Comparison of ENCODE assay signal across 8 cellular contexts in the genomic region with DNA sequence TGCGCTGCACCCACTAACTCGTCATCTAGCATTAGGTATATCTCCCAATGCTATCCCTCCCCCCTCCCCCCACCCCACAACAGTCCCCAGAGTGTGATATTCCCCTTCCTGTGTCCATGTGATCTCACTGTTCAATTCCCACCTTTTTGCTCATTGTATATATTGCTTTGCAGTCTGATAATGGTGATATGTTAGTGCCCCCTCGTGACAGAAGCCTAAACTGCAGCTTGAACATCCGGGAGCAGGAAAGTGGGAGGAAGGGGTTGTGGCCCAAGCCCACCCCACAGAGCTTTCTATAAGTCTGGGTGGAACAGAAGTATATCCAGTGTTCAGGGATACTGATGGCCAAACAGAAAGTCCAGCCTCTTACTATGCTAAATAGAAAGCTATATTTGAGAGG. TPM values are rescaled to one million over a fixed set of nuclear protein-coding genes. Genes with fewer than 3 reads are reported as not detected.
A peak's percentile ranks its signal among the peaks of the same experiment; 100 is the strongest.
DNase-seq lines count a peak whose midpoint lies in the region; ATAC-seq and TF ChIP-seq lines count a peak whose summit lies in the region.
"Not testable (repeated sequence)": the region's sequence is repeated elsewhere in the genome, so short reads cannot be mapped to it uniquely, and the experiment has no call there.

No MANE protein-coding gene starts in this region.

- not testable (repeated sequence) for H2BK5ac ChIP-seq in IMR-90 (ENCODE audit: low read depth, low read length, poor library complexity, severe bottlenecking); neuronal stem cell (ENCODE audit: low read length)

- TF ChIP-seq CTCF in DOHH2 (IDR thresholded peaks at IDR 0.05; ENCODE audit: low read depth, low read length, poor library complexity, severe bottlenecking) (peak; percentile 40), IMR-90 (conservative IDR thresholded peaks at IDR 0.05; ENCODE audit: low read depth, low read length) (peak; percentile 51), body of pancreas (IDR thresholded peaks at IDR 0.05) (peak in 6 of 7 experiments; percentile 8 to 50 (median 32)), cardiac muscle cell (IDR thresholded peaks at IDR 0.05; ENCODE audit: low read depth, low read length) (peak; percentile 48), type B pancreatic cell (conservative IDR thresholded peaks at IDR 0.05) (peak; percentile 68)

- H3K27ac ChIP-seq in DOHH2 (ENCODE audit: low read depth, low read length); IMR-90 (ENCODE audit: insufficient read depth, low read length); body of pancreas; cardiac muscle cell; neuronal stem cell (replicated peaks; ENCODE audit: low read length): not testable (repeated sequence)

- not testable (repeated sequence) for H3K9me1 ChIP-seq in IMR-90 (ENCODE audit: insufficient read depth, low read length)

- not testable (repeated sequence) for H3F3A ChIP-seq in DOHH2 (ENCODE audit: control insufficient read depth, insufficient read depth)

- H3K4me2 ChIP-seq in DOHH2 (ENCODE audit: low read length); IMR-90 (ENCODE audit: low read depth, low read length); neuronal stem cell (ENCODE audit: insufficient read depth, low read length, poor library complexity, severe bottlenecking): not testable (repeated sequence)

- not testable (repeated sequence) for H4K20me1 ChIP-seq in DOHH2 (ENCODE audit: control insufficient read depth, insufficient read depth, low read depth, low read length); IMR-90 (ENCODE audit: insufficient read depth, low read length)

- H2BK120ac ChIP-seq in IMR-90 (ENCODE audit: low read depth, low read length); neuronal stem cell (ENCODE audit: low read depth, low read length): not testable (repeated sequence)

- not testable (repeated sequence) for H3K18ac ChIP-seq in IMR-90 (ENCODE audit: low read depth, low read length); neuronal stem cell (ENCODE audit: low read length)

- no CpG with 5 or more reads among the region's 4 CpGs for WGBS in IMR-90 (ENCODE audit: extremely low coverage in 2 of 2, insufficient read length in 1 of 2), 2 experiments
- 0 to 40% methylated on average over 2 to 4 of the region's 4 CpGs for WGBS in body of pancreas, 2 donors
- WGBS in neuronal stem cell (ENCODE audit: extremely low coverage in 2 of 2, insufficient read length in 2 of 2, insufficient replicate concordance in 1 of 2), 2 donors, result no CpG with 5 or more reads among the region's 4 CpGs

- H3K4me3 ChIP-seq in DOHH2 (ENCODE audit: low read length); IMR-90 (ENCODE audit: insufficient read depth, low read depth, low read length); body of pancreas; cardiac muscle cell; neuronal stem cell (ENCODE audit: low read length in 2 of 2): not testable (repeated sequence)

- TF ChIP-seq POLR2A in IMR-90 (IDR thresholded peaks at IDR 0.05; ENCODE audit: low read depth, low read length); body of pancreas (IDR thresholded peaks at IDR 0.05): not testable (repeated sequence)

- peak; percentile 16 for DNase-seq in IMR-90
- DNase-seq in NCI-H82 (lab: John Stamatoyannopoulos, UW), result peak; percentile 59
- peak; percentile 39 for DNase-seq in activated CD4-positive, alpha-beta T cell treated with anti-CD3 and anti-CD28 coated beads for 36 hours
- DNase-seq in body of pancreas, result peak; percentile 25 to 65 (median 32)
- DNase-seq in cardiac muscle cell (ENCODE audit: low read depth in 1 of 2, low spot score in 1 of 2), result peak; percentile 43 to 47
- DNase-seq in neuronal stem cell (ENCODE audit: low spot score), result peak; percentile 15
- DNase-seq in type B pancreatic cell (ENCODE audit: extremely low spot score, unreplicated experiment), result not testable (repeated sequence)

- CTCF ChIA-PET in IMR-90 (lab: Yijun Ruan, JAX), result interaction anchor here (0.7 to 1.7 kb wide), 5 partner anchors 12 to 538 kb away, joined by 3 to 9 read pairs (median 4); no protein-coding TSS in a partner anchor
- CTCF ChIA-PET in activated CD4-positive, alpha-beta T cell treated with anti-CD3 and anti-CD28 coated beads for 36 hours (lab: Charles Lee), result interaction anchor here (0.7 to 1.7 kb wide), 5 partner anchors 16 to 279 kb away, joined by 3 to 5 read pairs (median 4); partner anchors contain the start of gene TMEM31

- H2BK20ac ChIP-seq in IMR-90 (ENCODE audit: low read depth, low read length), result not testable (repeated sequence)

- H3K56ac ChIP-seq in IMR-90 (ENCODE audit: extremely low read depth, insufficient read depth, low read length), result not testable (repeated sequence)

- H3K23ac ChIP-seq in IMR-90 (ENCODE audit: low read depth, low read length); neuronal stem cell (ENCODE audit: low read depth, low read length, poor library complexity): not testable (repeated sequence)

- in situ Hi-C loops in IMR-90 (cut with MboI; ENCODE audit: low sequenced_read_pairs), result not testable (repeated sequence)

- H3K14ac ChIP-seq in IMR-90 (replicated peaks; ENCODE audit: low read depth, low read length); neuronal stem cell (ENCODE audit: low read length): not testable (repeated sequence)

- not testable (repeated sequence) for H2BK15ac ChIP-seq in IMR-90 (ENCODE audit: low read depth, low read length); neuronal stem cell (ENCODE audit: low read length)

- H4K5ac ChIP-seq in IMR-90 (ENCODE audit: low read depth, low read length), result not testable (repeated sequence)

- H2BK12ac ChIP-seq in neuronal stem cell (ENCODE audit: low read length), result not testable (repeated sequence)

- H3K27me3 ChIP-seq in DOHH2 (ENCODE audit: control insufficient read depth, low read length); IMR-90 (ENCODE audit: control insufficient read depth, insufficient read depth, low read length); body of pancreas; cardiac muscle cell; neuronal stem cell (ENCODE audit: control insufficient read depth in 3 of 3, insufficient read depth in 3 of 3, low read depth in 1 of 3, low read length in 3 of 3): not testable (repeated sequence)

- H2AK5ac ChIP-seq in IMR-90 (ENCODE audit: low read depth, low read length); neuronal stem cell (ENCODE audit: low read depth, low read length): not testable (repeated sequence)

- peak; percentile 47 for TF ChIP-seq RAD21 in IMR-90 (IDR thresholded peaks at IDR 0.05; ENCODE audit: low read length)

- H2AFZ ChIP-seq in IMR-90 (replicated peaks; ENCODE audit: low read length, poor library complexity); neuronal stem cell (ENCODE audit: low read length): not testable (repeated sequence)

- H3K27ac Mint-ChIP-seq in activated CD4-positive, alpha-beta T cell treated with anti-CD3 and anti-CD28 coated beads for 36 hours; type B pancreatic cell: not testable (repeated sequence)

- BruUV-seq in IMR-90 (replicated peaks; lab: Mats Ljungman, UMichigan), result not testable (repeated sequence)

- intact Hi-C loops in IMR-90 (cut with micrococcal nuclease), result loop anchor here (1.0 to 10.0 kb wide), 4 partner anchors 278 to 945 kb away; no protein-coding TSS in a partner anchor
- intact Hi-C loops in activated CD4-positive, alpha-beta T cell treated with anti-CD3 and anti-CD28 coated beads for 36 hours (cut with DNase I, micrococcal nuclease); body of pancreas (cut with DNase I): not testable (repeated sequence)

- H3K9me3 ChIP-seq in DOHH2 (ENCODE audit: control insufficient read depth, insufficient read depth, low read length); IMR-90 (ENCODE audit: control insufficient read depth, insufficient read depth, low read length); body of pancreas; cardiac muscle cell (ENCODE audit: low read depth); neuronal stem cell (replicated peaks in 1 of 2; ENCODE audit: control insufficient read depth in 2 of 2, insufficient read depth in 1 of 2, low read depth in 1 of 2, low read length in 2 of 2): not testable (repeated sequence)

- H3K79me2 ChIP-seq in DOHH2 (ENCODE audit: control insufficient read depth, low read length), result not testable (repeated sequence)

- not testable (repeated sequence) for H3K36me3 Mint-ChIP-seq in activated CD4-positive, alpha-beta T cell treated with anti-CD3 and anti-CD28 coated beads for 36 hours (ENCODE audit: low read depth); type B pancreatic cell

- dilution Hi-C loops in IMR-90 (cut with HindIII; ENCODE audit: low sequenced_read_pairs, unreplicated experiment), result not testable (repeated sequence)

- H3K9ac ChIP-seq in IMR-90 (ENCODE audit: low read depth, low read length); neuronal stem cell (ENCODE audit: low read depth, low read length, poor library complexity): not testable (repeated sequence)

- not testable (repeated sequence) for H3K4ac ChIP-seq in IMR-90 (ENCODE audit: low read depth, low read length); neuronal stem cell (ENCODE audit: low read length)

- not testable (repeated sequence) for H3K79me1 ChIP-seq in IMR-90 (ENCODE audit: low read depth in 1 of 2, low read length in 2 of 2); neuronal stem cell (ENCODE audit: low read depth, low read length)

- H3K4me1 Mint-ChIP-seq in activated CD4-positive, alpha-beta T cell treated with anti-CD3 and anti-CD28 coated beads for 36 hours; type B pancreatic cell (ENCODE audit: unreplicated experiment): not testable (repeated sequence)

- not testable (repeated sequence) for H3K4me3 Mint-ChIP-seq in activated CD4-positive, alpha-beta T cell treated with anti-CD3 and anti-CD28 coated beads for 36 hours; type B pancreatic cell

- not testable (repeated sequence) for H3K27me3 Mint-ChIP-seq in activated CD4-positive, alpha-beta T cell treated with anti-CD3 and anti-CD28 coated beads for 36 hours; type B pancreatic cell

- POLR2A ChIA-PET in IMR-90 (lab: Charles Lee; ENCODE audit: unreplicated experiment); activated CD4-positive, alpha-beta T cell treated with anti-CD3 and anti-CD28 coated beads for 36 hours (lab: Charles Lee): not testable (repeated sequence)

- not testable (repeated sequence) for H2AK9ac ChIP-seq in IMR-90 (replicated peaks; ENCODE audit: low read depth, low read length, poor library complexity)

- not testable (repeated sequence) for H3K4me1 ChIP-seq in DOHH2 (ENCODE audit: control insufficient read depth, low read length); IMR-90 (ENCODE audit: control insufficient read depth, insufficient read depth, low read length); body of pancreas; cardiac muscle cell (ENCODE audit: low read depth); neuronal stem cell (ENCODE audit: control insufficient read depth in 2 of 2, insufficient read depth in 1 of 2, low read depth in 1 of 2, low read length in 2 of 2)

- H3K9me3 Mint-ChIP-seq in activated CD4-positive, alpha-beta T cell treated with anti-CD3 and anti-CD28 coated beads for 36 hours (ENCODE audit: low read depth); type B pancreatic cell: not testable (repeated sequence)

- not testable (repeated sequence) for H3K36me3 ChIP-seq in DOHH2 (ENCODE audit: control insufficient read depth, low read length); IMR-90 (ENCODE audit: control insufficient read depth, insufficient read depth, low read length); body of pancreas (replicated peaks in 1 of 2; ENCODE audit: insufficient read depth in 1 of 2, low read depth in 2 of 2); cardiac muscle cell; neuronal stem cell (replicated peaks in 1 of 2; ENCODE audit: control insufficient read depth in 2 of 2, insufficient read depth in 2 of 2, low read length in 2 of 2)

- H4K8ac ChIP-seq in IMR-90 (ENCODE audit: low read depth in 2 of 2, low read length in 2 of 2); neuronal stem cell (ENCODE audit: low read depth, low read length): not testable (repeated sequence)

- not testable (repeated sequence) for H4K91ac ChIP-seq in IMR-90 (ENCODE audit: insufficient read depth, low read depth, low read length); neuronal stem cell (ENCODE audit: low read depth, low read length, poor library complexity)

- ATAC-seq in IMR-90 (ENCODE audit: low read depth), result peak; percentile 61; the same call in 1 of the 2 replicates
- not testable (repeated sequence) for ATAC-seq in activated CD4-positive, alpha-beta T cell treated with anti-CD3 and anti-CD28 coated beads for 36 hours; body of pancreas

- H3K9me2 ChIP-seq in DOHH2 (replicated peaks; ENCODE audit: control insufficient read depth, low read length), result not testable (repeated sequence)

RNA-seq across cellular contexts. Expression of gene RAB40A, which starts 29.6 kb away (rescaled TPM):
- total RNA-seq in IMR-90 (2012; rRNA removed), result under 0.01 TPM in 2 replicates
- 0.16 and 0.26 TPM in 2 replicates for polyA plus RNA-seq in IMR-90 (2012; rRNA removed)
- 0.05 TPM in 1 of 2 replicates, not detected in the other for polyA plus RNA-seq in IMR-90 (2012; cell fraction: cytosol; rRNA removed)
- 1.5 and 1.9 TPM in 2 replicates for polyA plus RNA-seq in IMR-90 (2012; cell fraction: nucleus; rRNA removed; ENCODE audit: low replicate concordance)
- total RNA-seq in activated CD4-positive, alpha-beta T cell treated with anti-CD3 and anti-CD28 coated beads for 36 hours, result under 1 TPM; 0.12 to 0.18 TPM
- under 1 TPM in 1 of 2 donors, not detected in 1; 0.52 TPM for total RNA-seq in body of pancreas
- 0.42 and 2.4 TPM in 2 replicates for total RNA-seq in cardiac muscle cell
- 1.9 and 2.9 TPM in 2 replicates for polyA plus RNA-seq in cardiac muscle cell
- polyA plus RNA-seq in neuronal stem cell (2013, experiment 1 of 2), result 0.40 TPM
- 0.37 TPM for polyA plus RNA-seq in neuronal stem cell (2013, experiment 2 of 2)
- 0.36 and 0.51 TPM in 2 replicates for total RNA-seq in type B pancreatic cell (ENCODE audit: low replicate concordance)
